Comparison of ENCODE assay signal across 28 cellular contexts in genomic region chr22:26316732-26317131, GRCh38.
"Had no signal": no experiment of that assay in that cellular context is flagged by ENCODE, and none has a peak within 500 bp of the region (broad histone marks: within the 10 kb centered on the region; RNA-seq: fewer than 3 reads in every experiment).

No MANE protein-coding gene starts in this region.

- H3K4me3 ChIP-seq: colonic mucosa, coronary artery, dorsolateral prefrontal cortex, esophagus muscularis mucosa, esophagus squamous epithelium, gastrocnemius medialis, gastroesophageal sphincter, heart left ventricle, heart right ventricle had no signal

- H3K4me1 ChIP-seq: colonic mucosa, esophagus muscularis mucosa, esophagus squamous epithelium had no signal

- H3K9me3 ChIP-seq: colonic mucosa, esophagus muscularis mucosa, esophagus squamous epithelium, gastrocnemius medialis, gastroesophageal sphincter, heart left ventricle, heart right ventricle had no signal

- DNase-seq: colonic mucosa; cortex of kidney; dermis blood vessel endothelial cell; dorsolateral prefrontal cortex; effector CD4-positive, alpha-beta T cell; effector CD8-positive, alpha-beta T cell; effector memory CD4-positive, alpha-beta T cell; effector memory CD8-positive, alpha-beta T cell; endodermal cell; erythroblast; esophagus squamous epithelium; foreskin fibroblast; foreskin keratinocyte; foreskin melanocyte; gastrocnemius medialis; glutamatergic neuron; head of caudate nucleus; heart left ventricle; heart right ventricle had no signal

- H3K36me3 ChIP-seq: colonic mucosa, esophagus muscularis mucosa, esophagus squamous epithelium, gastrocnemius medialis, gastroesophageal sphincter, heart left ventricle, heart right ventricle had no signal

- H3K27me3 ChIP-seq: colonic mucosa, dorsolateral prefrontal cortex, foreskin keratinocyte, gastrocnemius medialis had no signal

- H3K27ac ChIP-seq: colonic mucosa, coronary artery, dorsolateral prefrontal cortex, epithelial cell of prostate, esophagus muscularis mucosa, esophagus squamous epithelium, foreskin keratinocyte, gastrocnemius medialis, gastroesophageal sphincter, heart left ventricle, heart right ventricle had no signal

- FAIRE-seq: colon, endometrium, endothelial cell of umbilical vein, frontal cortex had no signal

- ATAC-seq: effector memory CD8-positive, alpha-beta T cell; esophagus mucosa; foreskin keratinocyte; gastrocnemius medialis; gastroesophageal sphincter; heart left ventricle; heart right ventricle had no signal
